ENCODE assay signal across 23 cellular contexts in the genomic region with DNA sequence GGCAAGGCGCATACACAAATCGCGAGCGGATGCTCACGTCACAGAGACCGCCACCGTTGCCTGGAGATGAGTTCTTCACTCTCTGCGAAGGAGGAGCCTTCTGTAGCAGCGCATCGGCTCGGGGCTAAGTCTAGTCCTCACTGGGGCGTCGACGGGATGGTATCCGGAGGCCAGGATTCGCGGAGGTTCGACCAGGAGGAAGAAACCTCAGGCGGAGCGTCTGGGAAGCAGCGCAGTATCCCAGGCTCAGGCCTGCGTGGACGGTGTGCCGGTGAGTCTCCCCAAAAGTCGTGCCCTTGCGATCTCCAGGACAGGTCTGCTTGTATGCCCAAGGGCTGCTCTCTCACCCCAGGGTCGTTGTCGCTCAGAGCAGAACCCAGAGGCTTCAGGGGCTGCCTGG.
"Had no signal": no experiment of that assay in that cellular context is flagged by ENCODE, and none has a peak within 500 bp of the region (broad histone marks: within the 10 kb centered on the region; RNA-seq: fewer than 3 reads in every experiment).

No MANE protein-coding gene starts in this region.

- ATAC-seq: HepG2 had no signal

- H3K27me3 ChIP-seq: Peyer's patch had no signal

- H3K9me3 ChIP-seq: SK-N-SH had no signal

- H3K36me3 ChIP-seq: Peyer's patch had no signal

- H3K4me1 ChIP-seq: Peyer's patch had no signal

- DNase-seq: IMR-90, Kasumi-1, MM.1S, MV-4-11, NCI-H1092, NCI-H1105 treated with DMSO at 0.1 percent for 48 hours, NCI-H1417 treated with DMSO at 0.1 percent for 48 hours, NCI-H146, NCI-H1694 treated with DMSO at 0.1 percent for 48 hours, NCI-H1930, NCI-H2081, NCI-H2107, NCI-H2227 treated with DMSO at 0.1 percent for 48 hours, NCI-H524, NCI-H526 treated with DMSO at 0.1 percent for 48 hours, NCI-H748 treated with DMSO at 0.1 percent for 48 hours, PC-9, Peyer's patch, SHP77, SK-N-SH, SW 1271 had no signal

- H3K9ac ChIP-seq: KMS-11, SK-N-SH had no signal

- H3K4me3 ChIP-seq: PC-9, Peyer's patch had no signal

- FAIRE-seq: HepG2 had no signal

- H3K27ac ChIP-seq: KMS-11, PC-9, Peyer's patch had no signal
